In genomic region chr21:33064623-33064996, GRCh38 we compare ENCODE assay signal across 25 cellular contexts. TPM values are rescaled to one million over a fixed set of nuclear protein-coding genes. Genes with fewer than 3 reads are reported as not detected.
A peak's percentile ranks its signal among the peaks of the same experiment; 100 is the strongest.
DNase-seq lines count a peak whose midpoint lies in the region; ATAC-seq and TF ChIP-seq lines count a peak whose summit lies in the region.
"Had no signal": no experiment of that assay in that cellular context is flagged by ENCODE, and none has a peak within 500 bp of the region (broad histone marks: within the 10 kb centered on the region; RNA-seq: fewer than 3 reads in every experiment).

No MANE protein-coding gene starts in this region.

- ATAC-seq in HG03045 (IDR thresholded peaks at IDR 0.05; ENCODE audit: unreplicated experiment): no peak
- ATAC-seq: foreskin keratinocyte, left lobe of liver, PC-3 had no signal

- peaks cover 48% of the 10 kb centered on the region for H3K4me1 Mint-ChIP-seq in neural crest cell
- H3K4me1 Mint-ChIP-seq: mesothelial cell of epicardium had no signal

- H3K27ac Mint-ChIP-seq in neural crest cell (ENCODE audit: unreplicated experiment): peak overlapping the region; percentile 27
- H3K27ac Mint-ChIP-seq: activated CD4-positive, alpha-beta T cell treated with anti-CD3 and anti-CD28 coated beads, Interleukin-2, amount 10 ng/mL, durations not matched to agents 24 days and 14 days; mesothelial cell of epicardium; nephron had no signal

- no peaks in the 10 kb centered on the region for H3K9me3 Mint-ChIP-seq in neural crest cell
- H3K9me3 Mint-ChIP-seq: mesothelial cell of epicardium had no signal

- TF ChIP-seq CTCF in neural crest cell (conservative IDR thresholded peaks at IDR 0.05): no peak

- peak overlapping the region; percentile 58 for H3K4me3 Mint-ChIP-seq in neural crest cell
- H3K4me3 Mint-ChIP-seq: activated CD4-positive, alpha-beta T cell treated with anti-CD3 and anti-CD28 coated beads, Interleukin-2, amount 10 ng/mL, durations not matched to agents 24 days and 14 days; mesothelial cell of epicardium; nephron had no signal

- DNase-seq in Ammon's horn (ENCODE audit: low spot score) (peak; percentile 80), RPMI7951 (ENCODE audit: low read depth) (peak; percentile 20), foreskin melanocyte (peak; percentile 64), neural crest cell (ENCODE audit: low read depth, low spot score) (no peak), NCI-H1694 treated with DMSO at 0.1 percent for 48 hours (lab: John Stamatoyannopoulos, UW) (no peak), DMS 273 (lab: John Stamatoyannopoulos, UW; ENCODE audit: unreplicated experiment) (no peak), cortex of kidney (lab: John Stamatoyannopoulos, UW) (no peak)
- DNase-seq: activated CD4-positive, alpha-beta T cell treated with anti-CD3 and anti-CD28 coated beads, Interleukin-2, amount 10 ng/mL, durations not matched to agents 24 days and 14 days; activated effector memory CD4-positive, alpha-beta T cell treated with anti-CD3 and anti-CD28 coated beads, Interleukin-2, amount 50 U/mL, for 16 hours; AML-193; foreskin keratinocyte; MG63; NCI-H146; NCI-H774; PC-3; SIG-M5; stimulated activated CD4-positive, alpha-beta T cell treated with anti-CD3 and anti-CD28 coated beads, Interleukin-4, amount 100 ng/mL, for 4 hours; stomach; T-helper 1 cell had no signal

- no peaks in the 10 kb centered on the region for H3K36me3 Mint-ChIP-seq in neural crest cell (ENCODE audit: low read depth)
- H3K36me3 Mint-ChIP-seq: mesothelial cell of epicardium had no signal

- peaks cover 44% of the 10 kb centered on the region for H3K27me3 Mint-ChIP-seq in neural crest cell (ENCODE audit: low read depth)

RNA-seq across cellular contexts. Expression of gene OLIG1, which starts 5.3 kb away (rescaled TPM):
- not detected in 2 replicates for total RNA-seq in RPMI7951 (2014; rRNA removed; shearing (Covaris generic))
- 5.4 and 8.4 TPM in 2 replicates for total RNA-seq in neural crest cell
- total RNA-seq: activated CD4-positive, alpha-beta T cell treated with anti-CD3 and anti-CD28 coated beads, Interleukin-2, amount 10 ng/mL, durations not matched to agents 24 days and 14 days; cardiac muscle cell; foreskin keratinocyte; left lobe of liver; mesothelial cell of epicardium; PC-3; stomach; urinary bladder had no signal

RNA-seq across cellular contexts. Expression of gene OLIG2, which starts 38.9 kb away (rescaled TPM):
- 0.72 and 0.88 TPM in 2 replicates for total RNA-seq in RPMI7951 (2014; rRNA removed; shearing (Covaris generic))
- 5.4 TPM in 2 replicates for total RNA-seq in neural crest cell
- total RNA-seq: activated CD4-positive, alpha-beta T cell treated with anti-CD3 and anti-CD28 coated beads, Interleukin-2, amount 10 ng/mL, durations not matched to agents 24 days and 14 days; foreskin keratinocyte; left lobe of liver; PC-3; stomach; urinary bladder had no signal

Comparison
In these comparisons a context has a peak if more than half of its experiments do, and no peak if none do; other contexts are left out.
1. DNase-seq: peak in Ammon's horn (single experiment), RPMI7951 (single experiment) and foreskin melanocyte (single experiment); none in neural crest cell (single experiment), NCI-H1694 treated with DMSO at 0.1 percent for 48 hours (single experiment), DMS 273 (single experiment) and cortex of kidney (single experiment).